Comparison of ENCODE assay signal across 8 cellular contexts in the genomic region with DNA sequence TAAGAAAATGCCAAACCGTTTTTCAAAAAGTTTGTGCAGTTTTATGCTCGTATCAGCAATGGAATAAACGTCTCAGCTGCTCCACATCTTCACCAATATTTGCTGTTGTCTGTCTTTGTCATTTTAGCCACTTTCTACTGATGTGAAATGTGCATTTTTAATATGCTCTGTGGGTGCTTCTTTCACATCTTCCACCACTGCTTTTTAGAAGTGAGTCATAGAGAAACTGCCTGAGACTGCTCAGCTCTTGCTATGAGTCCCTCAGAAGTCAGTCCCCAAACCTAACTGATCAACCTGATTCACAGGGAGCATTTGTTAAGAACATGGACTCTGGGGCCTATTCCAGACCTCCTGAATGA. TPM values are rescaled to one million over a fixed set of nuclear protein-coding genes. Genes with fewer than 3 reads are reported as not detected.
DNase-seq lines count a peak whose midpoint lies in the region; ATAC-seq and TF ChIP-seq lines count a peak whose summit lies in the region.

No MANE protein-coding gene starts in this region.

- no peak overlapping the region for H2AFZ ChIP-seq in OCI-LY3 (ENCODE audit: low read depth, low read length)

- no peaks in the 10 kb centered on the region for H3K36me3 ChIP-seq in OCI-LY3 (replicated peaks; ENCODE audit: low read depth, low read length)
- H3K36me3 ChIP-seq in effector memory CD4-positive, alpha-beta T cell (ENCODE audit: control insufficient read depth, insufficient read depth, low read length), result no peaks in the 10 kb centered on the region

- H4K20me1 ChIP-seq in OCI-LY3 (ENCODE audit: insufficient read depth, low read length), result no peaks in the 10 kb centered on the region

- ATAC-seq in GM18502 (IDR thresholded peaks at IDR 0.05; ENCODE audit: poor library complexity, unreplicated experiment) (peak; percentile 99), GM19328 (IDR thresholded peaks at IDR 0.05; ENCODE audit: unreplicated experiment) (peak; percentile 94), HG02870 (IDR thresholded peaks at IDR 0.05; ENCODE audit: unreplicated experiment) (peak; percentile 99), Right ventricle myocardium superior (ENCODE audit: poor library complexity) (no peak)

- peak overlapping the region; percentile 68 for H3K4me3 ChIP-seq in OCI-LY3 (ENCODE audit: low read length)
- H3K4me3 ChIP-seq in effector memory CD4-positive, alpha-beta T cell (ENCODE audit: insufficient read depth, low read depth, low read length, poor library complexity, severe bottlenecking), result no peak overlapping the region

- DNase-seq in HT-29 (ENCODE audit: low spot score), result no peak
- DNase-seq in SKM-1 (lab: John Stamatoyannopoulos, UW; ENCODE audit: unreplicated experiment), result no peak
- DNase-seq in Right ventricle myocardium superior, result no peak
- DNase-seq in effector memory CD4-positive, alpha-beta T cell, result no peak

- H3K27me3 ChIP-seq in OCI-LY3 (ENCODE audit: low read depth, low read length), result peaks cover 39% of the 10 kb centered on the region
- H3K27me3 ChIP-seq in effector memory CD4-positive, alpha-beta T cell (replicated peaks; ENCODE audit: control insufficient read depth, insufficient read depth, low read length, poor library complexity, severe bottlenecking), result no peaks in the 10 kb centered on the region

- peak overlapping the region; percentile 58 for H3K27ac ChIP-seq in OCI-LY3 (ENCODE audit: low read length)
- no peak overlapping the region for H3K27ac ChIP-seq in effector memory CD4-positive, alpha-beta T cell (ENCODE audit: insufficient read depth, low read length, poor library complexity, severe bottlenecking)

- H3K9ac ChIP-seq in OCI-LY3 (ENCODE audit: low read length), result peak overlapping the region; percentile 12; the same call in 1 of the 2 replicates

- H3K4me2 ChIP-seq in OCI-LY3 (ENCODE audit: low read length), result peak overlapping the region; percentile 83

- no peak for TF ChIP-seq CTCF in OCI-LY3 (IDR thresholded peaks at IDR 0.05; ENCODE audit: low read depth, low read length)

- peaks cover 18% of the 10 kb centered on the region for H3K4me1 ChIP-seq in OCI-LY3 (ENCODE audit: low read length)
- H3K4me1 ChIP-seq in effector memory CD4-positive, alpha-beta T cell (ENCODE audit: control insufficient read depth, insufficient read depth, low read length, poor library complexity, severe bottlenecking), result no peaks in the 10 kb centered on the region

- intact Hi-C loops in Right ventricle myocardium superior (cut with DNase I), result no loop called here

- no peaks in the 10 kb centered on the region for H3K79me2 ChIP-seq in OCI-LY3 (ENCODE audit: low read length)

- H3K9me3 ChIP-seq in OCI-LY3 (ENCODE audit: insufficient read depth, low read length), result 0 out of 2 replicates have a peak, but pooled peaks cover 6% of the 10 kb centered on the region
- peaks cover 4% of the 10 kb centered on the region for H3K9me3 ChIP-seq in effector memory CD4-positive, alpha-beta T cell (ENCODE audit: control insufficient read depth, low read length)

RNA-seq across cellular contexts. Expression of gene EPC2, which starts 41.0 kb away (rescaled TPM):
- total RNA-seq in HT-29 (2014; rRNA removed; shearing (Covaris generic)), result 9.0 and 12.0 TPM in 2 replicates
- 18.5 TPM for total RNA-seq in Right ventricle myocardium superior
